Comparison of ENCODE assay signal across 8 cellular contexts in the genomic region with DNA sequence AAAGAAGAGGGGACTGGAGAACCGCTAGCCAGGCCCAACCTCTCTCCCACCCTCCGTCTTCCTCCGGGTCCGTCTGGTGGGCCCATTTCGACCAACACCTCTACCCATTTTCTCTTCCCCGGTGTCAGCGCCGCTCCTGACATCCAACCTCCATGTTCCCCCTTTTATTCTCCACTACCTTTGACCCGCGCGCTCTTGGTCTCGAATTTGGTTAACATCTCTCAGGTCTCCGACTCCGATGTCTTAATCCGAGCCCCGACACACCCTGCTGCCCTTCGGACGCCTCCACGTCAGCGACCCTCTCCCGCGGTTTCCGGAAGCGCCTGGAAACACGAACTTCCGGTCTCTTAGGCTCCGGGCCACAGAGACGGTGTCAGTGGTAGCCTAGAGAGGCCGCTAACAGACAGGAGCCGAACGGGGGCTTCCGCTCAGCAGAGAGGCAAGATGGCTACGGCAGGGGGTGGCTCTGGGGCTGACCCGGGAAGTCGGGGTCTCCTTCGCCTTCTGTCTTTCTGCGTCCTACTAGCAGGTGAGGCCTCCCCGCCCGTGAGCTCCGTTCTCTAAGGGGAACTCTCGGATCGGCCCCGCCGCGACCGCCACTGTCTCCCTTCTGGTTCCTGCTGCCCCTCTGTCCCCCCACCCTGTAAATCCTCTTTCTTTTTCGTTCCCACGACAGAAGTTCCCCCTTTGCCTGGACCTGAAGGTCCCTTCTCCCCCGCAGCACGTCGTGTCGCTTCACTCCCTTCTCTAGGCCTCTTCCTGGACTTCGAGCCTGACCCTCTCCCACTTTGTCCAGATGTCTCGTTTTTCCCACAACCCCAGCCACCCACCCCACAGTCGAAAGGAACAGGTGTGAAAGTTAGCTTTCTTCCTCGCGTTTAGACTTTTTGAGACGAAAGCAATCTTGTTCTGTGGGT. TPM values are rescaled to one million over a fixed set of nuclear protein-coding genes. Genes with fewer than 3 reads are reported as not detected.
DNase-seq lines count a peak whose midpoint lies in the region; ATAC-seq lines count a peak whose summit lies in the region.

A gene (minus strand): TSS at position 298 of the 917 bp plus-strand sequence. CDS start 80 bp downstream, at position 218.
A gene (plus strand): TSS at position 431 of the 917 bp plus-strand sequence. CDS start 14 bp downstream, at position 445.

- CTCF ChIA-PET in naive thymus-derived CD4-positive, alpha-beta T cell (lab: Charles Lee), result interaction anchor here (0.6 kb wide), 3 partner anchors 89 to 930 kb away, joined by 3 to 4 read pairs (median 3); no protein-coding TSS in a partner anchor

- peak within 1 kb of the TSS; percentile 98 to 100 (median 100) for H3K27ac Mint-ChIP-seq in naive thymus-derived CD4-positive, alpha-beta T cell
- peak within 1 kb of the TSS; percentile 99 for H3K27ac Mint-ChIP-seq in stimulated activated naive B cell treated with anti-CD40 and anti-IgM and Interleukin-4, amounts not matched to agents 10 μg/mL and 1 μg/mL and 100 μg/mL, for 72 hours

- peak within 1 kb of the TSS; percentile 90 for H3K27ac ChIP-seq in GM23248
- peak within 1 kb of the TSS; percentile 98 for H3K27ac ChIP-seq in naive thymus-derived CD4-positive, alpha-beta T cell (ENCODE audit: low read depth, low read length)

- peak within 1 kb of the TSS; percentile 98 for H3K4me3 ChIP-seq in GM23248
- peak within 1 kb of the TSS; percentile 87 for H3K4me3 ChIP-seq in naive thymus-derived CD4-positive, alpha-beta T cell (ENCODE audit: low read length)

- no peaks in the 10 kb centered on the region for H3K27me3 Mint-ChIP-seq in naive thymus-derived CD4-positive, alpha-beta T cell
- H3K27me3 Mint-ChIP-seq in stimulated activated naive B cell treated with anti-CD40 and anti-IgM and Interleukin-4, amounts not matched to agents 10 μg/mL and 1 μg/mL and 100 μg/mL, for 72 hours, result no peaks in the 10 kb centered on the region

- peak within 1 kb of the TSS; percentile 99 for H3K9ac ChIP-seq in GM23248

- H3K9me2 ChIP-seq in GM23248 (ENCODE audit: insufficient read depth), result no peaks in the 10 kb centered on the region

- peak within 1 kb of the TSS; percentile 99 for H3K4me2 ChIP-seq in GM23248 (ENCODE audit: unreplicated experiment)

- peak within 1 kb of the TSS; percentile 99 to 100 (median 100) for H3K4me3 Mint-ChIP-seq in naive thymus-derived CD4-positive, alpha-beta T cell
- peak within 1 kb of the TSS; percentile 93 to 94 for H3K4me3 Mint-ChIP-seq in stimulated activated naive B cell treated with anti-CD40 and anti-IgM and Interleukin-4, amounts not matched to agents 10 μg/mL and 1 μg/mL and 100 μg/mL, for 72 hours

- peaks cover 32% of the 10 kb centered on the region for H3K36me3 ChIP-seq in GM23248 (ENCODE audit: low read depth)
- H3K36me3 ChIP-seq in naive thymus-derived CD4-positive, alpha-beta T cell (ENCODE audit: control insufficient read depth in 2 of 3, insufficient read depth in 3 of 3, low read length in 3 of 3), result peaks cover 16 to 48% (median 19%) of the 10 kb centered on the region in 3 experiments

- DNase-seq in DMS79 treated with DMSO at 0.1 percent for 48 hours (lab: John Stamatoyannopoulos, UW) (peak; percentile 92), GM23248 (peak; percentile 99), LHCN-M2 (ENCODE audit: low read depth) (peak; percentile 94), RPMI8226 (peak; percentile 97), fibroblast of gingiva (ENCODE audit: low read depth) (peak; percentile 97)
- DNase-seq in activated T-helper 1 cell treated with anti-CD3 and anti-CD28 coated beads, Interleukin-2, amount 50 U/mL, for 16 hours (ENCODE audit: low read depth in 1 of 2, low spot score in 1 of 2), result peak; percentile 70 to 83
- DNase-seq in naive thymus-derived CD4-positive, alpha-beta T cell, result peak; percentile 67 to 93 (median 86)
- DNase-seq in stimulated activated naive B cell treated with anti-CD40 and anti-IgM and Interleukin-4, amounts not matched to agents 10 μg/mL and 1 μg/mL and 100 μg/mL, for 72 hours, result peak; percentile 93

- H3F3A ChIP-seq in GM23248 (ENCODE audit: insufficient read depth), result peaks cover 5% of the 10 kb centered on the region

- H4K20me1 ChIP-seq in GM23248 (ENCODE audit: insufficient read depth), result peaks cover 12% of the 10 kb centered on the region; the same call in 1 of the 2 replicates

- peaks cover 15 to 30% (median 22%) of the 10 kb centered on the region in 5 donors for H3K36me3 Mint-ChIP-seq in naive thymus-derived CD4-positive, alpha-beta T cell
- peaks cover 29 to 44% of the 10 kb centered on the region in 2 donors for H3K36me3 Mint-ChIP-seq in stimulated activated naive B cell treated with anti-CD40 and anti-IgM and Interleukin-4, amounts not matched to agents 10 μg/mL and 1 μg/mL and 100 μg/mL, for 72 hours

- intact Hi-C loops in naive thymus-derived CD4-positive, alpha-beta T cell (cut with micrococcal nuclease), result loop anchor here (1.0 to 10.0 kb wide), 12 partner anchors 58 to 792 kb away; a partner anchor contains a TSS

- WGBS in GM23248 (ENCODE audit: low coverage in 1 of 2, low lambda C conversion rate in 2 of 2, missing lambda C conversion rate in 2 of 2), 2 experiments, result 0 to 2% methylated on average over 53 to 58 of the region's 58 CpGs

- no peaks in the 10 kb centered on the region for H3K9me3 ChIP-seq in GM23248 (ENCODE audit: low read depth)
- H3K9me3 ChIP-seq in naive thymus-derived CD4-positive, alpha-beta T cell (ENCODE audit: control insufficient read depth in 2 of 3, low read length in 3 of 3), result no peaks in the 10 kb centered on the region

- H3K27me3 ChIP-seq in GM23248 (replicated peaks; ENCODE audit: insufficient read depth), result no peaks in the 10 kb centered on the region
- no peaks in the 10 kb centered on the region for H3K27me3 ChIP-seq in naive thymus-derived CD4-positive, alpha-beta T cell (ENCODE audit: control insufficient read depth in 2 of 2, insufficient read depth in 2 of 2, low read length in 2 of 2)

- peaks cover 0 to 1% (median 0%) of the 10 kb centered on the region in 11 donors for H3K9me3 Mint-ChIP-seq in naive thymus-derived CD4-positive, alpha-beta T cell
- no peaks in the 10 kb centered on the region for H3K9me3 Mint-ChIP-seq in stimulated activated naive B cell treated with anti-CD40 and anti-IgM and Interleukin-4, amounts not matched to agents 10 μg/mL and 1 μg/mL and 100 μg/mL, for 72 hours

- in situ Hi-C loops in GM23248 (cut with MboI), result no loop called here

- H3K4me1 Mint-ChIP-seq in naive thymus-derived CD4-positive, alpha-beta T cell, result peaks cover 32 to 78% (median 66%) of the 10 kb centered on the region in 7 donors
- H3K4me1 Mint-ChIP-seq in stimulated activated naive B cell treated with anti-CD40 and anti-IgM and Interleukin-4, amounts not matched to agents 10 μg/mL and 1 μg/mL and 100 μg/mL, for 72 hours, result peaks cover 35 to 68% of the 10 kb centered on the region in 2 donors

- POLR2A ChIA-PET in naive thymus-derived CD4-positive, alpha-beta T cell (lab: Charles Lee), result interaction anchor here (0.6 to 1.3 kb wide), 7 partner anchors 11 to 1406 kb away, joined by 3 to 5 read pairs (median 3); a partner anchor contains a TSS

- H3K79me2 ChIP-seq in GM23248 (ENCODE audit: insufficient read depth), result peaks cover 100% of the 10 kb centered on the region

- ATAC-seq in naive thymus-derived CD4-positive, alpha-beta T cell, result peak; percentile 98
- ATAC-seq in stimulated activated naive B cell treated with anti-CD40 and anti-IgM and Interleukin-4, amounts not matched to agents 10 μg/mL and 1 μg/mL and 100 μg/mL, for 72 hours (replicated peaks), result peak; percentile 91 to 92

- H2AFZ ChIP-seq in GM23248, result peak within 1 kb of the TSS; percentile 94

- H3K4me1 ChIP-seq in GM23248 (ENCODE audit: insufficient read depth), result peaks cover 35% of the 10 kb centered on the region
- H3K4me1 ChIP-seq in naive thymus-derived CD4-positive, alpha-beta T cell (ENCODE audit: control insufficient read depth in 2 of 2, insufficient read depth in 2 of 2, low read length in 2 of 2), result peaks cover 23 to 29% of the 10 kb centered on the region in 2 donors

RNA-seq across cellular contexts. Expression of the first gene that starts in this region (rescaled TPM):
- total RNA-seq in GM23248 (2014; rRNA removed; shearing (Covaris generic)), result 212 and 214 TPM in 2 replicates
- polyA plus RNA-seq in GM23248 (2016; fragmentation: Nextera tagmentation; extraction: Ambion mirVana), result 194 and 200 TPM in 2 replicates
- 130 and 149 TPM in 2 replicates for total RNA-seq in LHCN-M2 (2014; rRNA removed)
- polyA plus RNA-seq in LHCN-M2 (2012), result 127 TPM
- 100 to 1,000 TPM; 104 to 151 (median 118) TPM for total RNA-seq in naive thymus-derived CD4-positive, alpha-beta T cell
- polyA plus RNA-seq in naive thymus-derived CD4-positive, alpha-beta T cell, result 100 to 1,000 TPM; 101 to 156 TPM

RNA-seq across cellular contexts. Expression of the second gene that starts in this region (rescaled TPM):
- total RNA-seq in GM23248 (2014; rRNA removed; shearing (Covaris generic)), result 104 and 110 TPM in 2 replicates
- polyA plus RNA-seq in GM23248 (2016; fragmentation: Nextera tagmentation; extraction: Ambion mirVana), result 138 and 147 TPM in 2 replicates
- total RNA-seq in LHCN-M2 (2014; rRNA removed), result 82.5 and 95.6 TPM in 2 replicates
- 66.3 TPM for polyA plus RNA-seq in LHCN-M2 (2012)
- 10 to 100 TPM; 68.4 to 91.1 (median 73.5) TPM for total RNA-seq in naive thymus-derived CD4-positive, alpha-beta T cell
- 10 to 100 TPM; 69.2 to 85.3 TPM for polyA plus RNA-seq in naive thymus-derived CD4-positive, alpha-beta T cell

Comparison
In these comparisons a context has a peak if more than half of its experiments do, and no peak if none do; other contexts are left out.
1. Peak in every context shown above with its lines: DNase-seq, ATAC-seq, H3K4me3 ChIP-seq and H3K27ac ChIP-seq.